In genomic region chr1:234532511-234532922, GRCh38 we compare ENCODE assay signal across 10 cellular contexts. TPM values are rescaled to one million over a fixed set of nuclear protein-coding genes. Genes with fewer than 3 reads are reported as not detected.
DNase-seq lines count a peak whose midpoint lies in the region; ATAC-seq and TF ChIP-seq lines count a peak whose summit lies in the region.
"Had no signal": no experiment of that assay in that cellular context is flagged by ENCODE, and none has a peak within 500 bp of the region (broad histone marks: within the 10 kb centered on the region; RNA-seq: fewer than 3 reads in every experiment).

No MANE protein-coding gene starts in this region.

- H4K20me1 ChIP-seq in fibroblast of lung (ENCODE audit: control insufficient read depth, extremely low read depth, insufficient read depth, low read length) (no peaks in the 10 kb centered on the region), neural cell (ENCODE audit: insufficient read depth) (no peaks in the 10 kb centered on the region)

- no peak overlapping the region for H3K4me2 ChIP-seq in fibroblast of lung (ENCODE audit: extremely low read depth, insufficient read depth, low read length)
- H3K4me2 ChIP-seq in neural cell (ENCODE audit: low read length) = no peak overlapping the region

- H3K9me3 ChIP-seq in fibroblast of lung (ENCODE audit: control insufficient read depth, insufficient read depth, low read depth, low read length) (no peaks in the 10 kb centered on the region), neural cell (ENCODE audit: low read length) (no peaks in the 10 kb centered on the region)

- H3K79me2 ChIP-seq in fibroblast of lung (ENCODE audit: control insufficient read depth, insufficient read depth, low read length) (no peaks in the 10 kb centered on the region), neural cell (replicated peaks; ENCODE audit: insufficient read depth, low read length) (no peaks in the 10 kb centered on the region)

- WGBS in urinary bladder = 43% methylated on average over 7 of the region's 7 CpGs

- H3K27ac ChIP-seq in fibroblast of lung (ENCODE audit: insufficient read depth, low read length) (peak overlapping the region; percentile 88), neural cell (ENCODE audit: low read length) (peak overlapping the region; percentile 2), urinary bladder (ENCODE audit: low read depth) (peak overlapping the region; percentile 80)

- H3K36me3 ChIP-seq in fibroblast of lung (ENCODE audit: control insufficient read depth, insufficient read depth, low read length) = no peaks in the 10 kb centered on the region
- no peaks in the 10 kb centered on the region for H3K36me3 ChIP-seq in neural cell (ENCODE audit: insufficient read depth, low read length)
- H3K36me3 ChIP-seq in urinary bladder (ENCODE audit: insufficient read depth) = no peaks in the 10 kb centered on the region

- no peak for TF ChIP-seq RAD21 in neural cell (conservative IDR thresholded peaks at IDR 0.05)

- peak; percentile 78 for DNase-seq in SIG-M5 treated with dmso at 0.1 percent for 504 hours (lab: John Stamatoyannopoulos, UW; ENCODE audit: unreplicated experiment)
- no peak for DNase-seq in SIG-M5 (lab: John Stamatoyannopoulos, UW)
- DNase-seq in fibroblast of lung (ENCODE audit: low read depth in 2 of 2) = peak in 1 of 2 donors; percentile 73
- DNase-seq in activated gamma-delta T cell (lab: John Stamatoyannopoulos, UW) = no peak
- DNase-seq: 8988T; activated naive CD4-positive, alpha-beta T cell treated with anti-CD3 and anti-CD28 coated beads, Interleukin-2, amount 10 ng/mL, durations not matched to agents 7 days and 5 days had no signal

- no peak overlapping the region for H2AFZ ChIP-seq in fibroblast of lung (ENCODE audit: low read length)
- no peak overlapping the region for H2AFZ ChIP-seq in neural cell (ENCODE audit: low read depth, low read length)

- H3K4me3 ChIP-seq in fibroblast of lung (replicated peaks in 1 of 4; ENCODE audit: control extremely low read depth in 1 of 4, insufficient read depth in 1 of 4, low read depth in 3 of 4, low read length in 4 of 4) (no peak overlapping the region), neural cell (ENCODE audit: low read length) (no peak overlapping the region), urinary bladder (ENCODE audit: low read depth, low read length) (no peak overlapping the region)

- no peak for TF ChIP-seq CTCF in fibroblast of lung (conservative IDR thresholded peaks at IDR 0.05 in 1 of 2, IDR thresholded peaks at IDR 0.05 in 1 of 2; ENCODE audit: low read depth in 1 of 2, low read length in 2 of 2)
- no peak for TF ChIP-seq CTCF in neural cell (IDR thresholded peaks at IDR 0.05; ENCODE audit: poor library complexity, severe bottlenecking)

- H3K27me3 ChIP-seq in fibroblast of lung (ENCODE audit: control insufficient read depth, insufficient read depth, low read length) (no peaks in the 10 kb centered on the region), neural cell (ENCODE audit: insufficient read depth, low read depth, low read length) (no peaks in the 10 kb centered on the region)

- no peaks in the 10 kb centered on the region for H3K9me2 ChIP-seq in neural cell (ENCODE audit: insufficient read depth, low read length)

- peaks cover 2% of the 10 kb centered on the region for H3F3A ChIP-seq in neural cell (ENCODE audit: insufficient read depth, low read length, poor library complexity, severe bottlenecking)

- H3K9ac ChIP-seq in fibroblast of lung (ENCODE audit: insufficient read depth, low read length) (no peak overlapping the region), neural cell (ENCODE audit: low read length) (no peak overlapping the region)

- no peak for TF ChIP-seq EP300 in neural cell (conservative IDR thresholded peaks at IDR 0.05; ENCODE audit: poor library complexity, severe bottlenecking)

- H3K4me1 ChIP-seq in fibroblast of lung (ENCODE audit: control insufficient read depth, extremely low read depth, insufficient read depth, low read length) (peaks cover 40% of the 10 kb centered on the region), urinary bladder (ENCODE audit: insufficient read depth) (no peaks in the 10 kb centered on the region)

- ATAC-seq in GM21825 (IDR thresholded peaks at IDR 0.05; ENCODE audit: unreplicated experiment) (no peak), HG03159 (IDR thresholded peaks at IDR 0.05; ENCODE audit: unreplicated experiment) (no peak)

TF ChIP-seq in neural cell, 6 proteins besides CTCF, POLR2A, EP300 and RAD21:
- no peak for TF ChIP-seq REST (IDR thresholded peaks at IDR 0.05; ENCODE audit: borderline replicate concordance)
- TF ChIP-seq EZH2 (IDR thresholded peaks at IDR 0.05; ENCODE audit: borderline replicate concordance, insufficient read depth, low read length, poor library complexity, severe bottlenecking) = no peak
- TF ChIP-seq TAF1 (IDR thresholded peaks at IDR 0.05; ENCODE audit: low read depth) = no peak
- no peak for TF ChIP-seq SMC3 (conservative IDR thresholded peaks at IDR 0.05; ENCODE audit: poor library complexity)
- TF ChIP-seq POLR2AphosphoS5 (IDR thresholded peaks at IDR 0.05) = no peak
- no peak for TF ChIP-seq MXI1 (conservative IDR thresholded peaks at IDR 0.05; ENCODE audit: poor library complexity, severe bottlenecking)
TF ChIP-seq in neural cell: peak in this region for 0.

RNA-seq across cellular contexts. Expression of gene TARBP1, which starts 53.5 kb away (rescaled TPM):
- total RNA-seq in fibroblast of lung = 20.6 and 22.9 TPM in 2 replicates
- 11.6 and 15.3 TPM in 2 replicates for polyA plus RNA-seq in fibroblast of lung
- 6.0 and 6.8 TPM in 2 replicates for polyA plus RNA-seq in fibroblast of lung (2012)
- 6.3 and 10.4 TPM in 2 replicates for polyA minus RNA-seq in fibroblast of lung (ENCODE audit: low replicate concordance)
- polyA plus RNA-seq in neural cell = 267 and 329 TPM in 2 replicates
- 126 and 133 TPM in 2 replicates for polyA minus RNA-seq in neural cell
- 52.7 TPM for total RNA-seq in urinary bladder
- 8.6 TPM for polyA plus RNA-seq in urinary bladder

Comparison
In these comparisons a context has a peak if more than half of its experiments do, and no peak if none do; other contexts are left out.
1. H3K27ac ChIP-seq: peak in every context shown above with its lines; median percentile 88 in fibroblast of lung; 80 in urinary bladder; 2 in neural cell.
2. RNA of gene TARBP1, which starts 53.5 kb away (polyA plus RNA-seq): 267 to 329 TPM in neural cell; 6.0 to 15.3 TPM in fibroblast of lung and 8.6 TPM in urinary bladder (single experiment); every median in the first group is over 10 times any median in the second.